ENCODE assay signal across 33 cellular contexts in genomic region chr4:164009435-164009834, GRCh38.
"Had no signal": no experiment of that assay in that cellular context is flagged by ENCODE, and none has a peak within 500 bp of the region (broad histone marks: within the 10 kb centered on the region; RNA-seq: fewer than 3 reads in every experiment).

No MANE protein-coding gene starts in this region.

- H3K27me3 ChIP-seq: adrenal gland, ascending aorta, body of pancreas, brain microvascular endothelial cell, breast epithelium, cardiac muscle cell had no signal

- H3K9me3 ChIP-seq: adrenal gland, ascending aorta, body of pancreas had no signal

- H3K36me3 ChIP-seq: adrenal gland, ascending aorta, brain microvascular endothelial cell, breast epithelium, cardiac muscle cell had no signal

- ATAC-seq: activated naive CD4-positive, alpha-beta T cell treated with anti-CD3 and anti-CD28 coated beads, Interleukin-2, amount 50 U/mL, for 72 hours; activated naive CD8-positive, alpha-beta T cell treated with anti-CD3 and anti-CD28 coated beads, Interleukin-2, amount 50 U/mL, for 24 hours; activated T-cell treated with anti-CD3 and anti-CD28 coated beads, Interleukin-2, amount 50 U/mL, for 4 hours; activated T-cell treated with anti-CD3 and anti-CD28 coated beads, Interleukin-2, amount 50 U/mL, for 72 hours; activated T-helper 17 cell treated with anti-CD3 and anti-CD28 coated beads, Interleukin-2, amount 50 U/mL, for 72 hours; body of pancreas had no signal

- H3K27ac ChIP-seq: adrenal gland, ascending aorta, body of pancreas, brain microvascular endothelial cell, breast epithelium, cardiac muscle cell had no signal

- H3K4me1 ChIP-seq: adrenal gland, ascending aorta, body of pancreas, breast epithelium had no signal

- DNase-seq: activated effector memory CD4-positive, alpha-beta T cell treated with anti-CD3 and anti-CD28 coated beads, Interleukin-2, amount 50 U/mL, for 16 hours; activated effector memory CD4-positive, alpha-beta T cell treated with Interleukin-2 at 50 U/mL for 16 hours; activated gamma-delta T cell; activated gamma-delta T cell treated with Interleukin-2 at 50 U/mL for 16 hours; activated naive CD4-positive, alpha-beta T cell; activated naive CD4-positive, alpha-beta T cell treated with anti-CD3 and anti-CD28 coated beads for 36 hours; activated naive CD4-positive, alpha-beta T cell treated with anti-CD3 and anti-CD28 coated beads, Interleukin-2, amount 10 ng/mL, durations not matched to agents 7 days and 5 days; activated naive CD4-positive, alpha-beta T cell treated with anti-CD3 and anti-CD28 coated beads, Interleukin-2, amount 50 U/mL, for 16 hours; activated naive CD4-positive, alpha-beta T cell treated with Interleukin-2 at 50 U/mL for 16 hours; activated naive CD8-positive, alpha-beta T cell treated with anti-CD3 and anti-CD28 coated beads for 36 hours; activated naive CD8-positive, alpha-beta T cell treated with anti-CD3 and anti-CD28 coated beads, Interleukin-2, amount 10 ng/mL, durations not matched to agents 7 days and 5 days; activated naive CD8-positive, alpha-beta T cell treated with anti-CD3 and anti-CD28 coated beads, Interleukin-2, amount 50 U/mL, for 24 hours; activated T-cell treated with anti-CD3 and anti-CD28 coated beads, Interleukin-2, amount 50 U/mL, for 24 hours; activated T-cell treated with anti-CD3 and anti-CD28 coated beads, Interleukin-2, amount 50 U/mL, for 4 hours; activated T-cell treated with anti-CD3 and anti-CD28 coated beads, Interleukin-2, amount 50 U/mL, for 48 hours; activated T-cell treated with anti-CD3 and anti-CD28 coated beads, Interleukin-2, amount 50 U/mL, for 72 hours; adrenal gland; amniotic stem cell; amygdala; anterior cingulate cortex; aorta; body of pancreas; brain microvascular endothelial cell; caudate nucleus; central memory CD4-positive, alpha-beta T cell; cerebellar nuclear complex had no signal

- H3K4me3 ChIP-seq: adrenal gland, ascending aorta, body of pancreas, breast epithelium, cardiac muscle cell had no signal

- FAIRE-seq: astrocyte, bronchial epithelial cell had no signal
